ENCODE assay signal across 8 cellular contexts in the genomic region with DNA sequence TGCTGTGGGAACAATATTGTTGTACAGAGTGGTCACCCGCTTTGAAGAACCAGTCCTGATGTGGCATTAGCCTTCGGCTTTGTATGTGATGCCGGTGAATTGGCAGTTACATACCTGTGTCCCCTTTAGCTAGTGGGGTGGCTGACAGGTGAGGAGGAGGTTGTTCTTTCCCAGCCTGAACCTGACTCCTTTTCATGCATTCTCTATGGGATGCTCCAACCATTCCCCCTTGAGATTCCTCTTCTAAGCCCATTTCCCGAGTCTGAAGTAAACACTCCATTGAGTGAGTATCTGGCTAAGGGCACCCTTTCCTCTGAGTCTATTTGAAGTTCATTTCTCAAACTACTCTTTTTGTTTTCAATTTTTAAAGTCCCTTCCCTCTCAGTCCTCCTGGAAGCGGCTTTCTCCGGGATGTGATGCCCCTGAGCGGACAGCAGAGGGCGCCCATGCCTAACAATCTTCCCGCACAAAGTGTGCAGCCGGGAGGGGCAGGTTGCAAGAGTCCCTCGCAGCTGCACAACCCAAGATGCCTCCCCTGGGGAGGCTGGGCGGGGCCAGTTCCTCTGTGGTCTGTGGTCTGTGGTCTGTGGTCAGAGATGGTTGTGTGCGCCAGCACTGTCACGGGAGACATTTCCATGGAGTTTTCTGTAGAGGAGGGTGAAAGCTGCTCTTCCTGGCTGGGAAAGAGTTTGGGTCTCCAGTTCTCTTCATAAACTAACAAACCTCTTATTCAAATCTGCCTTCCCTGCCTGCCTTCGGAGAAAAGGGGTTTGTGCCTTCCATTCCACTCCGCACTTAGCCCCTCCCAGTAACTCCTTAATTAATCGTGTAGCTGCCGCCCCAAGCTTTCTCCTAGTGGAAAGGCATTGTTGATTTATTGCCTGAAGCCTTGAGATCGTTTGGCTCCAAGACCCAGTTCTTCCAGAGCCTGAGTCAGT. TPM values are rescaled to one million over a fixed set of nuclear protein-coding genes. Genes with fewer than 3 reads are reported as not detected.
DNase-seq lines count a peak whose midpoint lies in the region; ATAC-seq and TF ChIP-seq lines count a peak whose summit lies in the region.

No MANE protein-coding gene starts in this region.

- H3K27me3 Mint-ChIP-seq in Calu3 (ENCODE audit: unreplicated experiment) (peaks cover 98% of the 10 kb centered on the region), endothelial cell (ENCODE audit: unreplicated experiment) (peaks cover 2% of the 10 kb centered on the region)

- CTCF ChIA-PET in Calu3 (lab: Charles Lee), result interaction anchor here (0.7 to 2.5 kb wide), 9 partner anchors 10 to 279 kb away, joined by 3 to 17 read pairs (median 3); no protein-coding TSS in a partner anchor

- no peak overlapping the region for H3K4me3 Mint-ChIP-seq in Calu3 (ENCODE audit: low read depth, unreplicated experiment)
- no peak overlapping the region for H3K4me3 Mint-ChIP-seq in endothelial cell (ENCODE audit: unreplicated experiment)

- TF ChIP-seq CTCF in Calu3 (IDR thresholded peaks at IDR 0.05; ENCODE audit: unreplicated experiment) (peak; percentile 93), endothelial cell (IDR thresholded peaks at IDR 0.05; ENCODE audit: unreplicated experiment) (peak; percentile 82)

- BruUV-seq in Calu3 (replicated peaks; lab: Mats Ljungman, UMichigan), result no TSS peak

- peak; percentile 88 for DNase-seq in Calu3
- peak; percentile 46 for DNase-seq in HS-27A (ENCODE audit: low read depth)
- peak; percentile 88 to 92 for DNase-seq in NOMO-1 (lab: John Stamatoyannopoulos, UW; ENCODE audit: unreplicated experiment in 2 of 2)
- DNase-seq in activated CD8-positive, alpha-beta memory T cell treated with anti-CD3 and anti-CD28 coated beads for 48 hours (ENCODE audit: low read depth in 2 of 3, low spot score in 2 of 3), result peak; percentile 65 to 78 (median 72)
- peak; percentile 72 for DNase-seq in endothelial cell (ENCODE audit: low spot score)
- DNase-seq in mucosa of gallbladder (ENCODE audit: low spot score), result peak; percentile 80
- peak; percentile 71 to 79 for DNase-seq in stimulated activated CD8-positive, alpha-beta memory T cell treated with anti-CD3 and anti-CD28 coated beads, Interleukin-4, amount 100 ng/mL, for 4 hours (ENCODE audit: low read depth in 2 of 2, low spot score in 1 of 2)

- peak; percentile 98 for ATAC-seq in GM21367 (IDR thresholded peaks at IDR 0.05; ENCODE audit: unreplicated experiment)

- H3K36me3 Mint-ChIP-seq in Calu3 (ENCODE audit: insufficient read depth, unreplicated experiment), result no peaks in the 10 kb centered on the region
- H3K36me3 Mint-ChIP-seq in endothelial cell (ENCODE audit: low read depth, unreplicated experiment), result no peaks in the 10 kb centered on the region

- intact Hi-C loops in Calu3 (cut with micrococcal nuclease; ENCODE audit: unreplicated experiment), result loop anchor here (1.0 to 5.0 kb wide), 3 partner anchors 199 to 324 kb away; no protein-coding TSS in a partner anchor

- H3K9me3 Mint-ChIP-seq in Calu3 (ENCODE audit: low read depth, unreplicated experiment) (no peaks in the 10 kb centered on the region), endothelial cell (ENCODE audit: unreplicated experiment) (no peaks in the 10 kb centered on the region)

- H3K27ac Mint-ChIP-seq in Calu3 (ENCODE audit: unreplicated experiment) (no peak overlapping the region), endothelial cell (ENCODE audit: unreplicated experiment) (no peak overlapping the region)

- peaks cover 7% of the 10 kb centered on the region for H3K4me1 Mint-ChIP-seq in Calu3 (ENCODE audit: low read depth, unreplicated experiment)
- peaks cover 4% of the 10 kb centered on the region for H3K4me1 Mint-ChIP-seq in endothelial cell (ENCODE audit: unreplicated experiment)

RNA-seq across cellular contexts. Expression of gene LMX1A, which starts 36.4 kb away (rescaled TPM):
- total RNA-seq in Calu3 (2022) (not detected in 2 replicates), endothelial cell (ENCODE audit: unreplicated experiment) (not detected), mucosa of gallbladder (0.12 TPM)

RNA-seq across cellular contexts. Expression of gene RXRG, which starts 52.0 kb away (rescaled TPM):
- total RNA-seq in Calu3 (2022) (not detected in 2 replicates), endothelial cell (ENCODE audit: unreplicated experiment) (not detected), mucosa of gallbladder (1.0 TPM)

Comparison
In these comparisons a context has a peak if more than half of its experiments do, and no peak if none do; other contexts are left out.
1. Peak in every context shown above with its lines: DNase-seq and ATAC-seq.